ENCODE assay signal across 1 cellular context in the genomic region with DNA sequence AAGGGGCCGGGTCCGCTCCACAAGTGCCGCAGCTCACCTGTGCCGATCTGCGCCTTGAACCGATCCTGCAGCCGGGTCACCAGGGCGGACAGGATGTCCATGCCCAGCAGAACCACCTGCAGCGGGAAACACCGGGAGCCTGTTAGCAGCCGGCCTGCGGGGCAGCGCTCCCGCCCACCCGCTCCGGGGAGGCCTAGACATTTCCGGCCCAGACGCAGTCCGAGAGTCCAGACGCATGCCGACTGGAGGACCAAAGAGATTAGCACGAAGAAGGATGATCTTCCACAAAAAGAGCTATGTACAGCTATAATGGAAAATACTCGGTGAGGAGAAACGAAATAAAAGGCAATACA.
TF ChIP-seq lines count a peak whose summit lies in the region.

No MANE protein-coding gene starts in this region.

TF ChIP-seq in K562, 482 proteins besides CTCF, POLR2A, EP300 and RAD21 (continued from another document and continues in another):
- TF ChIP-seq, protein P1, sequence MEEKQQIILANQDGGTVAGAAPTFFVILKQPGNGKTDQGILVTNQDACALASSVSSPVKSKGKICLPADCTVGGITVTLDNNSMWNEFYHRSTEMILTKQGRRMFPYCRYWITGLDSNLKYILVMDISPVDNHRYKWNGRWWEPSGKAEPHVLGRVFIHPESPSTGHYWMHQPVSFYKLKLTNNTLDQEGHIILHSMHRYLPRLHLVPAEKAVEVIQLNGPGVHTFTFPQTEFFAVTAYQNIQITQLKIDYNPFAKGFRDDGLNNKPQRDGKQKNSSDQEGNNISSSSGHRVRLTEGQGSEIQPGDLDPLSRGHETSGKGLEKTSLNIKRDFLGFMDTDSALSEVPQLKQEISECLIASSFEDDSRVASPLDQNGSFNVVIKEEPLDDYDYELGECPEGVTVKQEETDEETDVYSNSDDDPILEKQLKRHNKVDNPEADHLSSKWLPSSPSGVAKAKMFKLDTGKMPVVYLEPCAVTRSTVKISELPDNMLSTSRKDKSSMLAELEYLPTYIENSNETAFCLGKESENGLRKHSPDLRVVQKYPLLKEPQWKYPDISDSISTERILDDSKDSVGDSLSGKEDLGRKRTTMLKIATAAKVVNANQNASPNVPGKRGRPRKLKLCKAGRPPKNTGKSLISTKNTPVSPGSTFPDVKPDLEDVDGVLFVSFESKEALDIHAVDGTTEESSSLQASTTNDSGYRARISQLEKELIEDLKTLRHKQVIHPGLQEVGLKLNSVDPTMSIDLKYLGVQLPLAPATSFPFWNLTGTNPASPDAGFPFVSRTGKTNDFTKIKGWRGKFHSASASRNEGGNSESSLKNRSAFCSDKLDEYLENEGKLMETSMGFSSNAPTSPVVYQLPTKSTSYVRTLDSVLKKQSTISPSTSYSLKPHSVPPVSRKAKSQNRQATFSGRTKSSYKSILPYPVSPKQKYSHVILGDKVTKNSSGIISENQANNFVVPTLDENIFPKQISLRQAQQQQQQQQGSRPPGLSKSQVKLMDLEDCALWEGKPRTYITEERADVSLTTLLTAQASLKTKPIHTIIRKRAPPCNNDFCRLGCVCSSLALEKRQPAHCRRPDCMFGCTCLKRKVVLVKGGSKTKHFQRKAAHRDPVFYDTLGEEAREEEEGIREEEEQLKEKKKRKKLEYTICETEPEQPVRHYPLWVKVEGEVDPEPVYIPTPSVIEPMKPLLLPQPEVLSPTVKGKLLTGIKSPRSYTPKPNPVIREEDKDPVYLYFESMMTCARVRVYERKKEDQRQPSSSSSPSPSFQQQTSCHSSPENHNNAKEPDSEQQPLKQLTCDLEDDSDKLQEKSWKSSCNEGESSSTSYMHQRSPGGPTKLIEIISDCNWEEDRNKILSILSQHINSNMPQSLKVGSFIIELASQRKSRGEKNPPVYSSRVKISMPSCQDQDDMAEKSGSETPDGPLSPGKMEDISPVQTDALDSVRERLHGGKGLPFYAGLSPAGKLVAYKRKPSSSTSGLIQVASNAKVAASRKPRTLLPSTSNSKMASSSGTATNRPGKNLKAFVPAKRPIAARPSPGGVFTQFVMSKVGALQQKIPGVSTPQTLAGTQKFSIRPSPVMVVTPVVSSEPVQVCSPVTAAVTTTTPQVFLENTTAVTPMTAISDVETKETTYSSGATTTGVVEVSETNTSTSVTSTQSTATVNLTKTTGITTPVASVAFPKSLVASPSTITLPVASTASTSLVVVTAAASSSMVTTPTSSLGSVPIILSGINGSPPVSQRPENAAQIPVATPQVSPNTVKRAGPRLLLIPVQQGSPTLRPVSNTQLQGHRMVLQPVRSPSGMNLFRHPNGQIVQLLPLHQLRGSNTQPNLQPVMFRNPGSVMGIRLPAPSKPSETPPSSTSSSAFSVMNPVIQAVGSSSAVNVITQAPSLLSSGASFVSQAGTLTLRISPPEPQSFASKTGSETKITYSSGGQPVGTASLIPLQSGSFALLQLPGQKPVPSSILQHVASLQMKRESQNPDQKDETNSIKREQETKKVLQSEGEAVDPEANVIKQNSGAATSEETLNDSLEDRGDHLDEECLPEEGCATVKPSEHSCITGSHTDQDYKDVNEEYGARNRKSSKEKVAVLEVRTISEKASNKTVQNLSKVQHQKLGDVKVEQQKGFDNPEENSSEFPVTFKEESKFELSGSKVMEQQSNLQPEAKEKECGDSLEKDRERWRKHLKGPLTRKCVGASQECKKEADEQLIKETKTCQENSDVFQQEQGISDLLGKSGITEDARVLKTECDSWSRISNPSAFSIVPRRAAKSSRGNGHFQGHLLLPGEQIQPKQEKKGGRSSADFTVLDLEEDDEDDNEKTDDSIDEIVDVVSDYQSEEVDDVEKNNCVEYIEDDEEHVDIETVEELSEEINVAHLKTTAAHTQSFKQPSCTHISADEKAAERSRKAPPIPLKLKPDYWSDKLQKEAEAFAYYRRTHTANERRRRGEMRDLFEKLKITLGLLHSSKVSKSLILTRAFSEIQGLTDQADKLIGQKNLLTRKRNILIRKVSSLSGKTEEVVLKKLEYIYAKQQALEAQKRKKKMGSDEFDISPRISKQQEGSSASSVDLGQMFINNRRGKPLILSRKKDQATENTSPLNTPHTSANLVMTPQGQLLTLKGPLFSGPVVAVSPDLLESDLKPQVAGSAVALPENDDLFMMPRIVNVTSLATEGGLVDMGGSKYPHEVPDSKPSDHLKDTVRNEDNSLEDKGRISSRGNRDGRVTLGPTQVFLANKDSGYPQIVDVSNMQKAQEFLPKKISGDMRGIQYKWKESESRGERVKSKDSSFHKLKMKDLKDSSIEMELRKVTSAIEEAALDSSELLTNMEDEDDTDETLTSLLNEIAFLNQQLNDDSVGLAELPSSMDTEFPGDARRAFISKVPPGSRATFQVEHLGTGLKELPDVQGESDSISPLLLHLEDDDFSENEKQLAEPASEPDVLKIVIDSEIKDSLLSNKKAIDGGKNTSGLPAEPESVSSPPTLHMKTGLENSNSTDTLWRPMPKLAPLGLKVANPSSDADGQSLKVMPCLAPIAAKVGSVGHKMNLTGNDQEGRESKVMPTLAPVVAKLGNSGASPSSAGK (IDR thresholded peaks at IDR 0.05): no peak
- TF ChIP-seq SMAD3 (CRISPR knock-in tag; conservative IDR thresholded peaks at IDR 0.05) (no peak), HEY1 (CRISPR knock-in tag; IDR thresholded peaks at IDR 0.05; ENCODE audit: borderline replicate concordance) (no peak), ZSCAN29 (IDR thresholded peaks at IDR 0.05) (0 out of 2 replicates have a peak, but pooled peaks have one; percentile 68), FUS (optimal IDR thresholded peaks at IDR 0.05; ENCODE audit: low read depth, low read length) (no peak), ZEB2 (IDR thresholded peaks at IDR 0.05) (no peak), ZNF77 (CRISPR knock-in tag; IDR thresholded peaks at IDR 0.05) (no peak), RHOXF2B (CRISPR knock-in tag; conservative IDR thresholded peaks at IDR 0.05) (no peak), SIN3A (IDR thresholded peaks at IDR 0.05; ENCODE audit: borderline replicate concordance in 2 of 2, control insufficient read depth in 1 of 2, low read depth in 2 of 2, low read length in 2 of 2) (peak in 1 of 2 experiments; percentile 72; a peak in 2 of 4 replicates), ZNF75A (CRISPR knock-in tag; IDR thresholded peaks at IDR 0.05) (no peak), HCFC1 (IDR thresholded peaks at IDR 0.05; ENCODE audit: low read depth, low read length) (no peak), ZFP36 (IDR thresholded peaks at IDR 0.05; ENCODE audit: low read depth, low read length, partially characterized antibody) (no peak), TRIM24 (IDR thresholded peaks at IDR 0.05) (no peak)
- TF ChIP-seq, protein P2, sequence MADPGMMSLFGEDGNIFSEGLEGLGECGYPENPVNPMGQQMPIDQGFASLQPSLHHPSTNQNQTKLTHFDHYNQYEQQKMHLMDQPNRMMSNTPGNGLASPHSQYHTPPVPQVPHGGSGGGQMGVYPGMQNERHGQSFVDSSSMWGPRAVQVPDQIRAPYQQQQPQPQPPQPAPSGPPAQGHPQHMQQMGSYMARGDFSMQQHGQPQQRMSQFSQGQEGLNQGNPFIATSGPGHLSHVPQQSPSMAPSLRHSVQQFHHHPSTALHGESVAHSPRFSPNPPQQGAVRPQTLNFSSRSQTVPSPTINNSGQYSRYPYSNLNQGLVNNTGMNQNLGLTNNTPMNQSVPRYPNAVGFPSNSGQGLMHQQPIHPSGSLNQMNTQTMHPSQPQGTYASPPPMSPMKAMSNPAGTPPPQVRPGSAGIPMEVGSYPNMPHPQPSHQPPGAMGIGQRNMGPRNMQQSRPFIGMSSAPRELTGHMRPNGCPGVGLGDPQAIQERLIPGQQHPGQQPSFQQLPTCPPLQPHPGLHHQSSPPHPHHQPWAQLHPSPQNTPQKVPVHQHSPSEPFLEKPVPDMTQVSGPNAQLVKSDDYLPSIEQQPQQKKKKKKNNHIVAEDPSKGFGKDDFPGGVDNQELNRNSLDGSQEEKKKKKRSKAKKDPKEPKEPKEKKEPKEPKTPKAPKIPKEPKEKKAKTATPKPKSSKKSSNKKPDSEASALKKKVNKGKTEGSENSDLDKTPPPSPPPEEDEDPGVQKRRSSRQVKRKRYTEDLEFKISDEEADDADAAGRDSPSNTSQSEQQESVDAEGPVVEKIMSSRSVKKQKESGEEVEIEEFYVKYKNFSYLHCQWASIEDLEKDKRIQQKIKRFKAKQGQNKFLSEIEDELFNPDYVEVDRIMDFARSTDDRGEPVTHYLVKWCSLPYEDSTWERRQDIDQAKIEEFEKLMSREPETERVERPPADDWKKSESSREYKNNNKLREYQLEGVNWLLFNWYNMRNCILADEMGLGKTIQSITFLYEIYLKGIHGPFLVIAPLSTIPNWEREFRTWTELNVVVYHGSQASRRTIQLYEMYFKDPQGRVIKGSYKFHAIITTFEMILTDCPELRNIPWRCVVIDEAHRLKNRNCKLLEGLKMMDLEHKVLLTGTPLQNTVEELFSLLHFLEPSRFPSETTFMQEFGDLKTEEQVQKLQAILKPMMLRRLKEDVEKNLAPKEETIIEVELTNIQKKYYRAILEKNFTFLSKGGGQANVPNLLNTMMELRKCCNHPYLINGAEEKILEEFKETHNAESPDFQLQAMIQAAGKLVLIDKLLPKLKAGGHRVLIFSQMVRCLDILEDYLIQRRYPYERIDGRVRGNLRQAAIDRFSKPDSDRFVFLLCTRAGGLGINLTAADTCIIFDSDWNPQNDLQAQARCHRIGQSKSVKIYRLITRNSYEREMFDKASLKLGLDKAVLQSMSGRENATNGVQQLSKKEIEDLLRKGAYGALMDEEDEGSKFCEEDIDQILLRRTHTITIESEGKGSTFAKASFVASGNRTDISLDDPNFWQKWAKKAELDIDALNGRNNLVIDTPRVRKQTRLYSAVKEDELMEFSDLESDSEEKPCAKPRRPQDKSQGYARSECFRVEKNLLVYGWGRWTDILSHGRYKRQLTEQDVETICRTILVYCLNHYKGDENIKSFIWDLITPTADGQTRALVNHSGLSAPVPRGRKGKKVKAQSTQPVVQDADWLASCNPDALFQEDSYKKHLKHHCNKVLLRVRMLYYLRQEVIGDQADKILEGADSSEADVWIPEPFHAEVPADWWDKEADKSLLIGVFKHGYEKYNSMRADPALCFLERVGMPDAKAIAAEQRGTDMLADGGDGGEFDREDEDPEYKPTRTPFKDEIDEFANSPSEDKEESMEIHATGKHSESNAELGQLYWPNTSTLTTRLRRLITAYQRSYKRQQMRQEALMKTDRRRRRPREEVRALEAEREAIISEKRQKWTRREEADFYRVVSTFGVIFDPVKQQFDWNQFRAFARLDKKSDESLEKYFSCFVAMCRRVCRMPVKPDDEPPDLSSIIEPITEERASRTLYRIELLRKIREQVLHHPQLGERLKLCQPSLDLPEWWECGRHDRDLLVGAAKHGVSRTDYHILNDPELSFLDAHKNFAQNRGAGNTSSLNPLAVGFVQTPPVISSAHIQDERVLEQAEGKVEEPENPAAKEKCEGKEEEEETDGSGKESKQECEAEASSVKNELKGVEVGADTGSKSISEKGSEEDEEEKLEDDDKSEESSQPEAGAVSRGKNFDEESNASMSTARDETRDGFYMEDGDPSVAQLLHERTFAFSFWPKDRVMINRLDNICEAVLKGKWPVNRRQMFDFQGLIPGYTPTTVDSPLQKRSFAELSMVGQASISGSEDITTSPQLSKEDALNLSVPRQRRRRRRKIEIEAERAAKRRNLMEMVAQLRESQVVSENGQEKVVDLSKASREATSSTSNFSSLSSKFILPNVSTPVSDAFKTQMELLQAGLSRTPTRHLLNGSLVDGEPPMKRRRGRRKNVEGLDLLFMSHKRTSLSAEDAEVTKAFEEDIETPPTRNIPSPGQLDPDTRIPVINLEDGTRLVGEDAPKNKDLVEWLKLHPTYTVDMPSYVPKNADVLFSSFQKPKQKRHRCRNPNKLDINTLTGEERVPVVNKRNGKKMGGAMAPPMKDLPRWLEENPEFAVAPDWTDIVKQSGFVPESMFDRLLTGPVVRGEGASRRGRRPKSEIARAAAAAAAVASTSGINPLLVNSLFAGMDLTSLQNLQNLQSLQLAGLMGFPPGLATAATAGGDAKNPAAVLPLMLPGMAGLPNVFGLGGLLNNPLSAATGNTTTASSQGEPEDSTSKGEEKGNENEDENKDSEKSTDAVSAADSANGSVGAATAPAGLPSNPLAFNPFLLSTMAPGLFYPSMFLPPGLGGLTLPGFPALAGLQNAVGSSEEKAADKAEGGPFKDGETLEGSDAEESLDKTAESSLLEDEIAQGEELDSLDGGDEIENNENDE (IDR thresholded peaks at IDR 0.05; ENCODE audit: low read depth, low read length): no peak
- TF ChIP-seq, protein P3, sequence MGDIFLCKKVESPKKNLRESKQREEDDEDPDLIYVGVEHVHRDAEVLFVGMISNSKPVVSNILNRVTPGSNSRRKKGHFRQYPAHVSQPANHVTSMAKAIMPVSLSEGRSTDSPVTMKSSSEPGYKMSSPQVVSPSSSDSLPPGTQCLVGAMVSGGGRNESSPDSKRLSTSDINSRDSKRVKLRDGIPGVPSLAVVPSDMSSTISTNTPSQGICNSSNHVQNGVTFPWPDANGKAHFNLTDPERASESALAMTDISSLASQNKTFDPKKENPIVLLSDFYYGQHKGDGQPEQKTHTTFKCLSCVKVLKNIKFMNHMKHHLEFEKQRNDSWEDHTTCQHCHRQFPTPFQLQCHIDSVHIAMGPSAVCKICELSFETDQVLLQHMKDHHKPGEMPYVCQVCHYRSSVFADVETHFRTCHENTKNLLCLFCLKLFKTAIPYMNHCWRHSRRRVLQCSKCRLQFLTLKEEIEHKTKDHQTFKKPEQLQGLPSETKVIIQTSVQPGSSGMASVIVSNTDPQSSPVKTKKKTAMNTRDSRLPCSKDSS (IDR thresholded peaks at IDR 0.05; ENCODE audit: low read depth, partially characterized antibody): no peak
- TF ChIP-seq, protein P4, sequence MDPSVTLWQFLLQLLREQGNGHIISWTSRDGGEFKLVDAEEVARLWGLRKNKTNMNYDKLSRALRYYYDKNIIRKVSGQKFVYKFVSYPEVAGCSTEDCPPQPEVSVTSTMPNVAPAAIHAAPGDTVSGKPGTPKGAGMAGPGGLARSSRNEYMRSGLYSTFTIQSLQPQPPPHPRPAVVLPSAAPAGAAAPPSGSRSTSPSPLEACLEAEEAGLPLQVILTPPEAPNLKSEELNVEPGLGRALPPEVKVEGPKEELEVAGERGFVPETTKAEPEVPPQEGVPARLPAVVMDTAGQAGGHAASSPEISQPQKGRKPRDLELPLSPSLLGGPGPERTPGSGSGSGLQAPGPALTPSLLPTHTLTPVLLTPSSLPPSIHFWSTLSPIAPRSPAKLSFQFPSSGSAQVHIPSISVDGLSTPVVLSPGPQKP (CRISPR knock-in tag; IDR thresholded peaks at IDR 0.05): no peak
- TF ChIP-seq, protein P5, sequence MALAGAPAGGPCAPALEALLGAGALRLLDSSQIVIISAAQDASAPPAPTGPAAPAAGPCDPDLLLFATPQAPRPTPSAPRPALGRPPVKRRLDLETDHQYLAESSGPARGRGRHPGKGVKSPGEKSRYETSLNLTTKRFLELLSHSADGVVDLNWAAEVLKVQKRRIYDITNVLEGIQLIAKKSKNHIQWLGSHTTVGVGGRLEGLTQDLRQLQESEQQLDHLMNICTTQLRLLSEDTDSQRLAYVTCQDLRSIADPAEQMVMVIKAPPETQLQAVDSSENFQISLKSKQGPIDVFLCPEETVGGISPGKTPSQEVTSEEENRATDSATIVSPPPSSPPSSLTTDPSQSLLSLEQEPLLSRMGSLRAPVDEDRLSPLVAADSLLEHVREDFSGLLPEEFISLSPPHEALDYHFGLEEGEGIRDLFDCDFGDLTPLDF (CRISPR knock-in tag; IDR thresholded peaks at IDR 0.05): no peak
